26 cellular contexts compared by ENCODE assay signal in the genomic region with DNA sequence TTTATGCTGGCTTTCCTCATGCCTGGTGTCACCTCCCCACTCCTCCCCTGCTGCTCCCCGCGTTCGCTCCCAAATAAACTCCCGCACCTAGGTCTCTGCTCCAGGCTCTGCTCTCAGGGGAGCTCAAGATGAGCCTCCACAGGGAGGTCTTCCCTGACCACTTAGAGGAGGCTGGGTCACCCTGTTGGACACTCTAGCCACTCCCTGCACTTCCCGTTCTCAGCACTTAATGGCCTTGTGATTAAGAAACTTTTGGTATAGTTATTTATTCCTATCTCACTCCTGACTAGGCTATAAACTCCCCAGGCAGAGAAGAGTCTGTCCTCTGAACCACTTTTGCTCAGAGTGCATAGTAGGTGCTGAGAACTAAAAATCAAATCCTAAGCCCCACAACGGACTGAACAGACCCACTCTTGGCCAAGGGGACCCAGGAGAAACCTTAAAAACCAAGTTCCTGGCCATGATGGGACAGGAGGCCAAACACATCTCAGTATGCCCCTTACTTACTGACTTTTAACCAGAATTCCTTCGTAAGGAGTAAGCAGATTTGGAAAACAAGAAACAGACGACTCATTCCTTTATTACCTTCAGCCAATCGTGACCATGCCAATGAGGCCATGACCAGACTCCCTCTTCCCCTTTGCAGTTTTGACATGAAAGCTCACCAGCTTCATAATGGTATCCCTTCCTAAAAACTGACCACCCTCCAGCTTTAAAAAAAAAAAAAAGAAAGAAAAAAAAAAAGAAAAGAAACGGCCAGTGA.
DNase-seq lines count a peak whose midpoint lies in the region; ATAC-seq and TF ChIP-seq lines count a peak whose summit lies in the region.
"Had no signal": no experiment of that assay in that cellular context is flagged by ENCODE, and none has a peak within 500 bp of the region (broad histone marks: within the 10 kb centered on the region; RNA-seq: fewer than 3 reads in every experiment).

No MANE protein-coding gene starts in this region.

- peak overlapping the region; percentile 49 for H3K4me2 ChIP-seq in PC-3 (ENCODE audit: low read length)
- H3K4me2 ChIP-seq: hepatocyte had no signal

- H3K4me3 Mint-ChIP-seq in nephron progenitor cell = no peak overlapping the region
- H3K4me3 Mint-ChIP-seq: activated CD4-positive, alpha-beta memory T cell treated with anti-CD3 and anti-CD28 coated beads for 36 hours; effector memory CD8-positive, alpha-beta T cell; stimulated activated naive CD8-positive, alpha-beta T cell treated with anti-CD3 and anti-CD28 coated beads, Interleukin-15, Interleukin-2, amounts not matched to agents 100 ng/mL and 50 ng/mL, for 24 hours; T-cell had no signal

- H3K79me2 ChIP-seq in PC-3 (ENCODE audit: low read length) = no peaks in the 10 kb centered on the region
- H3K79me2 ChIP-seq: hepatocyte, parathyroid adenoma had no signal

- DNase-seq in NOMO-1 (lab: John Stamatoyannopoulos, UW; ENCODE audit: unreplicated experiment in 2 of 2) (peak; percentile 12 to 36), NOMO-1 treated with dmso at 0.1 percent for 144 hours (lab: John Stamatoyannopoulos, UW; ENCODE audit: unreplicated experiment) (no peak), PC-3 (peak; percentile 50), fibroblast of gingiva (ENCODE audit: low read depth) (peak; percentile 13), upper lobe of right lung (no peak), putamen (ENCODE audit: low spot score) (no peak), nephron progenitor cell (no peak), glomerular visceral epithelial cell (ENCODE audit: extremely low spot score) (no peak)
- DNase-seq: activated CD4-positive, alpha-beta memory T cell treated with anti-CD3 and anti-CD28 coated beads for 36 hours; activated naive CD4-positive, alpha-beta T cell treated with Interleukin-2 at 50 U/mL for 16 hours; CD4-positive, CD25-positive, alpha-beta regulatory T cell; DMS53; effector memory CD8-positive, alpha-beta T cell; KBM-7; NCI-H2081; NCI-H510A treated with DMSO at 0.1 percent for 48 hours; Right ventricle myocardium superior; T-cell; upper lobe of left lung; WERI-Rb-1 had no signal

- POLR2A ChIA-PET in PC-3 (lab: Charles Lee; ENCODE audit: unreplicated experiment) = no interaction called here

- no peaks in the 10 kb centered on the region for H3K36me3 ChIP-seq in PC-3 (ENCODE audit: low read depth, low read length)
- H3K36me3 ChIP-seq in upper lobe of right lung = no peaks in the 10 kb centered on the region
- H3K36me3 ChIP-seq: ascending aorta, upper lobe of left lung, WERI-Rb-1 had no signal

- no peak overlapping the region for H3K27ac Mint-ChIP-seq in nephron progenitor cell
- H3K27ac Mint-ChIP-seq: activated CD4-positive, alpha-beta memory T cell treated with anti-CD3 and anti-CD28 coated beads for 36 hours; CD4-positive, CD25-positive, alpha-beta regulatory T cell; effector memory CD8-positive, alpha-beta T cell; stimulated activated naive CD8-positive, alpha-beta T cell treated with anti-CD3 and anti-CD28 coated beads, Interleukin-15, Interleukin-2, amounts not matched to agents 100 ng/mL and 50 ng/mL, for 24 hours; T-cell had no signal

- H3K9me2 ChIP-seq in PC-3 (replicated peaks; ENCODE audit: low read length) = no peaks in the 10 kb centered on the region

- intact Hi-C loops in PC-3 (cut with micrococcal nuclease) = no loop called here
- intact Hi-C loops in upper lobe of right lung (cut with DNase I) = no loop called here

- ATAC-seq in PC-3 (0 out of 2 replicates have a peak, but pooled peaks have one; percentile 6), upper lobe of right lung (peak; percentile 64)
- ATAC-seq: effector memory CD8-positive, alpha-beta T cell had no signal

- H3K9me3 Mint-ChIP-seq in nephron progenitor cell = no peaks in the 10 kb centered on the region
- H3K9me3 Mint-ChIP-seq: activated CD4-positive, alpha-beta memory T cell treated with anti-CD3 and anti-CD28 coated beads for 36 hours; effector memory CD8-positive, alpha-beta T cell; stimulated activated naive CD8-positive, alpha-beta T cell treated with anti-CD3 and anti-CD28 coated beads, Interleukin-15, Interleukin-2, amounts not matched to agents 100 ng/mL and 50 ng/mL, for 24 hours; T-cell had no signal

- TF ChIP-seq CTCF in PC-3 (conservative IDR thresholded peaks at IDR 0.05; ENCODE audit: low read depth, low read length) (no peak), upper lobe of right lung (IDR thresholded peaks at IDR 0.05) (no peak), nephron progenitor cell (IDR thresholded peaks at IDR 0.05) (no peak)

- H3K27me3 ChIP-seq in PC-3 (ENCODE audit: low read length) (no peaks in the 10 kb centered on the region), upper lobe of right lung (no peaks in the 10 kb centered on the region)
- H3K27me3 ChIP-seq: ascending aorta, hepatocyte, upper lobe of left lung had no signal

- no peaks in the 10 kb centered on the region for H3F3A ChIP-seq in PC-3 (ENCODE audit: low read length, unreplicated experiment)

- no peak overlapping the region for H3K9ac ChIP-seq in PC-3 (ENCODE audit: low read length)
- H3K9ac ChIP-seq: parathyroid adenoma had no signal

- H3K4me3 ChIP-seq in PC-3 (ENCODE audit: low read length) (no peak overlapping the region), upper lobe of right lung (no peak overlapping the region)
- H3K4me3 ChIP-seq: ascending aorta, hepatocyte, lung, upper lobe of left lung had no signal

- no peaks in the 10 kb centered on the region for H3K9me3 ChIP-seq in PC-3 (ENCODE audit: low read length)
- H3K9me3 ChIP-seq in upper lobe of right lung = no peaks in the 10 kb centered on the region
- H3K9me3 ChIP-seq: ascending aorta, upper lobe of left lung had no signal

- no peaks in the 10 kb centered on the region for H3K36me3 Mint-ChIP-seq in nephron progenitor cell (ENCODE audit: low read depth)
- H3K36me3 Mint-ChIP-seq: activated CD4-positive, alpha-beta memory T cell treated with anti-CD3 and anti-CD28 coated beads for 36 hours; CD4-positive, CD25-positive, alpha-beta regulatory T cell; T-cell had no signal

- BruUV-seq in PC-3 (replicated peaks; lab: Mats Ljungman, UMichigan) = no TSS peak

- H3K27me3 Mint-ChIP-seq in nephron progenitor cell (ENCODE audit: low read depth, poor library complexity) = peaks cover 13% of the 10 kb centered on the region
- H3K27me3 Mint-ChIP-seq: CD4-positive, CD25-positive, alpha-beta regulatory T cell had no signal

- CTCF ChIA-PET in PC-3 (lab: Charles Lee) = no interaction called here

- no peaks in the 10 kb centered on the region for H4K20me1 ChIP-seq in PC-3 (ENCODE audit: low read length)

- 0 out of 2 replicates have a peak overlapping the region, but pooled peaks have one; percentile 49 for H2AFZ ChIP-seq in PC-3 (ENCODE audit: low read length)
- H2AFZ ChIP-seq: hepatocyte, parathyroid adenoma had no signal

- H3K4me1 ChIP-seq in PC-3 (ENCODE audit: insufficient read depth, low read length) (peaks cover 35% of the 10 kb centered on the region), upper lobe of right lung (no peaks in the 10 kb centered on the region)
- H3K4me1 ChIP-seq: ascending aorta, parathyroid adenoma, upper lobe of left lung had no signal

- H3K27ac ChIP-seq in PC-3 (ENCODE audit: low read length) (peak overlapping the region; percentile 53), upper lobe of right lung (no peak overlapping the region)
- H3K27ac ChIP-seq: 22Rv1, ascending aorta, hepatocyte, parathyroid adenoma, upper lobe of left lung, WERI-Rb-1 had no signal

- H3K4me1 Mint-ChIP-seq in nephron progenitor cell = no peaks in the 10 kb centered on the region
- H3K4me1 Mint-ChIP-seq: CD4-positive, CD25-positive, alpha-beta regulatory T cell; T-cell had no signal

Comparison
In these comparisons a context has a peak if more than half of its experiments do, and no peak if none do; other contexts are left out.
1. DNase-seq: peak in NOMO-1 (2 of 2), PC-3 (single experiment) and fibroblast of gingiva (single experiment); none in NOMO-1 treated with dmso at 0.1 percent for 144 hours (single experiment), upper lobe of right lung (single experiment), putamen (single experiment), nephron progenitor cell (single experiment) and glomerular visceral epithelial cell (single experiment).